In genomic region chr14:53218161-53218560, GRCh38 we compare ENCODE assay signal across 8 cellular contexts.
DNase-seq lines count a peak whose midpoint lies in the region; ATAC-seq and TF ChIP-seq lines count a peak whose summit lies in the region.

No MANE protein-coding gene starts in this region.

- no peak overlapping the region for H3K27ac Mint-ChIP-seq in activated naive CD4-positive, alpha-beta T cell treated with anti-CD3 and anti-CD28 coated beads for 36 hours
- peak overlapping the region in 1 of 2 donors; percentile 79 for H3K27ac Mint-ChIP-seq in activated naive CD4-positive, alpha-beta T cell treated with anti-CD3 and anti-CD28 coated beads, Interleukin-2, amount 50 U/mL, for 72 hours
- H3K27ac Mint-ChIP-seq in activated naive CD8-positive, alpha-beta T cell treated with anti-CD3 and anti-CD28 coated beads for 36 hours, result no peak overlapping the region

- peaks cover 8% of the 10 kb centered on the region for H3K4me1 Mint-ChIP-seq in activated naive CD4-positive, alpha-beta T cell treated with anti-CD3 and anti-CD28 coated beads for 36 hours (ENCODE audit: low read depth)
- peaks cover 9% of the 10 kb centered on the region for H3K4me1 Mint-ChIP-seq in activated naive CD8-positive, alpha-beta T cell treated with anti-CD3 and anti-CD28 coated beads for 36 hours

- H3K4me1 ChIP-seq in liver (ENCODE audit: control insufficient read depth in 4 of 4, insufficient read depth in 4 of 4, low read length in 3 of 4) (peaks cover 0 to 3% (median 1%) of the 10 kb centered on the region in 4 donors), tibial nerve (peaks cover 0 to 17% (median 3%) of the 10 kb centered on the region in 4 donors)

- no peak for TF ChIP-seq EP300 in tibial nerve (IDR thresholded peaks at IDR 0.05)

- TF ChIP-seq RAD21 in liver (IDR thresholded peaks at IDR 0.05), result no peak

- H3K36me3 ChIP-seq in liver (ENCODE audit: control insufficient read depth in 4 of 4, insufficient read depth in 3 of 4, low read depth in 1 of 4, low read length in 3 of 4) (no peaks in the 10 kb centered on the region), tibial nerve (no peaks in the 10 kb centered on the region)

- no peak for ATAC-seq in activated naive CD4-positive, alpha-beta T cell treated with anti-CD3 and anti-CD28 coated beads, Interleukin-2, amount 50 U/mL, for 72 hours
- ATAC-seq in GM19395 (IDR thresholded peaks at IDR 0.05; ENCODE audit: unreplicated experiment), result no peak

- H3K36me3 Mint-ChIP-seq in activated naive CD4-positive, alpha-beta T cell treated with anti-CD3 and anti-CD28 coated beads for 36 hours (ENCODE audit: low read depth), result no peaks in the 10 kb centered on the region
- no peaks in the 10 kb centered on the region for H3K36me3 Mint-ChIP-seq in activated naive CD4-positive, alpha-beta T cell treated with anti-CD3 and anti-CD28 coated beads, Interleukin-2, amount 50 U/mL, for 72 hours
- H3K36me3 Mint-ChIP-seq in activated naive CD8-positive, alpha-beta T cell treated with anti-CD3 and anti-CD28 coated beads for 36 hours, result no peaks in the 10 kb centered on the region

- TF ChIP-seq CTCF in liver (IDR thresholded peaks at IDR 0.05; ENCODE audit: low read depth, low read length, missing input control), result no peak
- no peak for TF ChIP-seq CTCF in tibial nerve (IDR thresholded peaks at IDR 0.05)

- H3K27me3 Mint-ChIP-seq in activated naive CD4-positive, alpha-beta T cell treated with anti-CD3 and anti-CD28 coated beads for 36 hours (ENCODE audit: low read depth), result no peaks in the 10 kb centered on the region
- H3K27me3 Mint-ChIP-seq in activated naive CD8-positive, alpha-beta T cell treated with anti-CD3 and anti-CD28 coated beads for 36 hours, result no peaks in the 10 kb centered on the region

- H3K9me3 ChIP-seq in liver (ENCODE audit: control insufficient read depth in 4 of 4, low read length in 3 of 4), result no peaks in the 10 kb centered on the region
- no peaks in the 10 kb centered on the region for H3K9me3 ChIP-seq in tibial nerve

- H3K4me3 Mint-ChIP-seq in activated naive CD4-positive, alpha-beta T cell treated with anti-CD3 and anti-CD28 coated beads for 36 hours, result peak overlapping the region; percentile 78
- peak overlapping the region; percentile 83 for H3K4me3 Mint-ChIP-seq in activated naive CD8-positive, alpha-beta T cell treated with anti-CD3 and anti-CD28 coated beads for 36 hours

- no peak for TF ChIP-seq POLR2A in tibial nerve (IDR thresholded peaks at IDR 0.05)

- no peak for DNase-seq in activated naive CD4-positive, alpha-beta T cell treated with anti-CD3 and anti-CD28 coated beads for 36 hours
- DNase-seq in activated naive CD4-positive, alpha-beta T cell treated with anti-CD3 and anti-CD28 coated beads, Interleukin-2, amount 50 U/mL, for 72 hours (ENCODE audit: low spot score in 2 of 2), result no peak
- DNase-seq in activated naive CD8-positive, alpha-beta T cell treated with anti-CD3 and anti-CD28 coated beads for 36 hours, result no peak
- DNase-seq in tibial nerve (ENCODE audit: low spot score in 2 of 2) (no peak), NK-92 (lab: John Stamatoyannopoulos, UW; ENCODE audit: unreplicated experiment) (no peak), ureter (ENCODE audit: low spot score) (no peak)

- intact Hi-C loops in activated naive CD4-positive, alpha-beta T cell treated with anti-CD3 and anti-CD28 coated beads for 36 hours (cut with micrococcal nuclease), result no loop called here

- H3K27ac ChIP-seq in liver (ENCODE audit: low read depth in 1 of 2, low read length in 2 of 2) (no peak overlapping the region), tibial nerve (peak overlapping the region in 2 of 4 donors; percentile 24 to 71)

- H3K4me3 ChIP-seq in liver (ENCODE audit: low read depth in 1 of 3, low read length in 3 of 3) (peak overlapping the region in 2 of 3 donors; percentile 42 to 76), tibial nerve (peak overlapping the region; percentile 28 to 62 (median 56))

- H3K9me3 Mint-ChIP-seq in activated naive CD4-positive, alpha-beta T cell treated with anti-CD3 and anti-CD28 coated beads for 36 hours, result no peaks in the 10 kb centered on the region
- H3K9me3 Mint-ChIP-seq in activated naive CD4-positive, alpha-beta T cell treated with anti-CD3 and anti-CD28 coated beads, Interleukin-2, amount 50 U/mL, for 72 hours, result no peaks in the 10 kb centered on the region
- peaks cover 2% of the 10 kb centered on the region for H3K9me3 Mint-ChIP-seq in activated naive CD8-positive, alpha-beta T cell treated with anti-CD3 and anti-CD28 coated beads for 36 hours

- WGBS in liver, result 92% methylated on average over 2 of the region's 2 CpGs
- WGBS in tibial nerve, 2 donors, result 60 to 83% methylated on average over 2 of the region's 2 CpGs

- H3K27me3 ChIP-seq in liver (ENCODE audit: control insufficient read depth in 4 of 4, insufficient read depth in 4 of 4, low read length in 3 of 4) (no peaks in the 10 kb centered on the region), tibial nerve (no peaks in the 10 kb centered on the region)

- CTCF ChIA-PET in activated naive CD4-positive, alpha-beta T cell treated with anti-CD3 and anti-CD28 coated beads for 36 hours (lab: Charles Lee), result interaction anchor here (0.6 to 1.6 kb wide), 9 partner anchors 14 to 1157 kb away, joined by 3 to 4 read pairs (median 3); no protein-coding TSS in a partner anchor

- H3K9ac ChIP-seq in liver (ENCODE audit: low read depth in 1 of 2, low read length in 2 of 2), result no peak overlapping the region

TF ChIP-seq in liver, 16 proteins besides CTCF, POLR2A, EP300 and RAD21:
- TF ChIP-seq REST (IDR thresholded peaks at IDR 0.05), result no peak
- TF ChIP-seq JUND (IDR thresholded peaks at IDR 0.05), result no peak
- TF ChIP-seq YY1 (IDR thresholded peaks at IDR 0.05), result no peak
- no peak for TF ChIP-seq FOXA1 (IDR thresholded peaks at IDR 0.05)
- TF ChIP-seq ZBTB33 (IDR thresholded peaks at IDR 0.05), result no peak
- no peak for TF ChIP-seq NR2F2 (IDR thresholded peaks at IDR 0.05)
- no peak for TF ChIP-seq EGR1 (IDR thresholded peaks at IDR 0.05; ENCODE audit: low read depth in 2 of 2)
- no peak for TF ChIP-seq SP1 (IDR thresholded peaks at IDR 0.05)
- no peak for TF ChIP-seq ATF3 (IDR thresholded peaks at IDR 0.05)
- TF ChIP-seq HNF4G (IDR thresholded peaks at IDR 0.05), result no peak
